Comparison of ENCODE assay signal across 17 cellular contexts in the genomic region with DNA sequence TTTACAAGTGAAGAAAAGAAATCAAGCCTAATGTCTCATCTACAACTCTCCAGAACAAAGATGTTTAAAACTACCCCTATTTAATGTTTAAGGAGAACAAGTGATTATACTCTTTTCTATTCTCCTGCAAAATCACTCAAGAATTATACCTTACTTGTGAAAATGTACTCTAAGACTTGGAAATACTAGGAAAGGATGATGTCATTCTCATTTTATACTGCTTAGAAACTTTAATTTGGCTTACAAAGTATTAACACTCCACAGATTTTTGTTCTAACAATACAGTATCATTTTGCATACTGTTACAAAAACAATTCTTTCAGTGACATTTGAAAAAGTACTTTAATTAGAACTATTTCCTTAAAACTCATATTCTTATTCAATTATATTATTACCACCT.
DNase-seq lines count a peak whose midpoint lies in the region; ATAC-seq and TF ChIP-seq lines count a peak whose summit lies in the region.
"Had no signal": no experiment of that assay in that cellular context is flagged by ENCODE, and none has a peak within 500 bp of the region (broad histone marks: within the 10 kb centered on the region; RNA-seq: fewer than 3 reads in every experiment).

No MANE protein-coding gene starts in this region.

- H3K9me3 ChIP-seq in HEK293 (ENCODE audit: control insufficient read depth, insufficient read depth, low read depth, low read length): no peaks in the 10 kb centered on the region
- no peaks in the 10 kb centered on the region for H3K9me3 ChIP-seq in T-helper 17 cell (ENCODE audit: control insufficient read depth, low read length, poor library complexity, severe bottlenecking)
- H3K9me3 ChIP-seq in ectodermal cell (ENCODE audit: control insufficient read depth, low read length): no peaks in the 10 kb centered on the region

- H3K4me3 ChIP-seq in HEK293 (ENCODE audit: low read depth, low read length): no peak overlapping the region
- no peak overlapping the region for H3K4me3 ChIP-seq in ectodermal cell (ENCODE audit: insufficient read depth, low read depth, low read length)
- H3K4me3 ChIP-seq: GM23248 had no signal

- H3K36me3 ChIP-seq in HEK293 (ENCODE audit: control insufficient read depth in 2 of 2, insufficient read depth in 1 of 2, low read length in 2 of 2) (peaks cover 19 to 84% of the 10 kb centered on the region in 2 experiments; a peak in 2 of 3 replicates), ectodermal cell (ENCODE audit: control insufficient read depth, insufficient read depth, low read length) (peaks cover 55% of the 10 kb centered on the region)

- DNase-seq in T-helper 17 cell (no peak), type B pancreatic cell (ENCODE audit: extremely low spot score, unreplicated experiment) (no peak), NCI-H510A treated with DMSO at 0.1 percent for 48 hours (lab: John Stamatoyannopoulos, UW) (no peak), NOMO-1 treated with DMSO at 0.1 percent for 48 hours (lab: John Stamatoyannopoulos, UW; ENCODE audit: unreplicated experiment) (no peak)
- DNase-seq: C1 segment of cervical spinal cord; Calu3; CD4-positive, alpha-beta memory T cell; COR-L47; DMS53; DMS79 treated with DMSO at 0.1 percent for 48 hours; GM23248; H9; HFFc6 had no signal

- H3K27ac ChIP-seq in HEK293 (ENCODE audit: extremely low read depth, low read depth, low read length): no peak overlapping the region
- peak overlapping the region; percentile 47 for H3K27ac ChIP-seq in ectodermal cell (ENCODE audit: insufficient read depth, low read depth, low read length, poor library complexity, severe bottlenecking)
- H3K27ac ChIP-seq: GM23248 had no signal

- no peak overlapping the region for H3K4me3 Mint-ChIP-seq in T-helper 17 cell
- H3K4me3 Mint-ChIP-seq in type B pancreatic cell: no peak overlapping the region
- H3K4me3 Mint-ChIP-seq: CD4-positive, alpha-beta memory T cell; H9; HFFc6 had no signal

- H3K4me1 Mint-ChIP-seq in T-helper 17 cell: no peaks in the 10 kb centered on the region
- H3K4me1 Mint-ChIP-seq in type B pancreatic cell (ENCODE audit: unreplicated experiment): no peaks in the 10 kb centered on the region
- H3K4me1 Mint-ChIP-seq: CD4-positive, alpha-beta memory T cell; H9 had no signal

- no peaks in the 10 kb centered on the region for H3K27me3 ChIP-seq in ectodermal cell (ENCODE audit: control insufficient read depth, insufficient read depth, low read length, poor library complexity, severe bottlenecking)

- TF ChIP-seq CTCF in HEK293 (tag by site-specific recombination; IDR thresholded peaks at IDR 0.05) (no peak), type B pancreatic cell (conservative IDR thresholded peaks at IDR 0.05) (no peak)

- H3K27ac Mint-ChIP-seq in T-helper 17 cell (peak overlapping the region; percentile 37), type B pancreatic cell (peak overlapping the region; percentile 0)
- H3K27ac Mint-ChIP-seq: HFFc6 had no signal

- H3K4me1 ChIP-seq in HEK293 (ENCODE audit: control insufficient read depth, insufficient read depth, low read length) (no peaks in the 10 kb centered on the region), ectodermal cell (ENCODE audit: control insufficient read depth, insufficient read depth, low read length) (no peaks in the 10 kb centered on the region)

- ATAC-seq in T-helper 17 cell: no peak
- ATAC-seq in HG03457 (IDR thresholded peaks at IDR 0.05; ENCODE audit: unreplicated experiment): no peak
- ATAC-seq: HCT116 had no signal

- POLR2A ChIA-PET in HEK293 (lab: Yijun Ruan, JAX): no interaction called here

- H3K27me3 Mint-ChIP-seq in T-helper 17 cell (no peaks in the 10 kb centered on the region), type B pancreatic cell (no peaks in the 10 kb centered on the region)
- H3K27me3 Mint-ChIP-seq: CD4-positive, alpha-beta memory T cell had no signal

- peaks cover 2% of the 10 kb centered on the region for H3K36me3 Mint-ChIP-seq in T-helper 17 cell (ENCODE audit: low read depth)
- H3K36me3 Mint-ChIP-seq in type B pancreatic cell: peaks cover 22% of the 10 kb centered on the region

- CTCF ChIA-PET in HEK293 (lab: Yijun Ruan, JAX): no interaction called here

- H3K9me3 Mint-ChIP-seq in type B pancreatic cell: no peaks in the 10 kb centered on the region
- H3K9me3 Mint-ChIP-seq: CD4-positive, alpha-beta memory T cell; H9; HFFc6 had no signal

TF ChIP-seq in HEK293, 187 proteins besides CTCF, POLR2A, EP300 and RAD21:
- TF ChIP-seq, protein P1, sequence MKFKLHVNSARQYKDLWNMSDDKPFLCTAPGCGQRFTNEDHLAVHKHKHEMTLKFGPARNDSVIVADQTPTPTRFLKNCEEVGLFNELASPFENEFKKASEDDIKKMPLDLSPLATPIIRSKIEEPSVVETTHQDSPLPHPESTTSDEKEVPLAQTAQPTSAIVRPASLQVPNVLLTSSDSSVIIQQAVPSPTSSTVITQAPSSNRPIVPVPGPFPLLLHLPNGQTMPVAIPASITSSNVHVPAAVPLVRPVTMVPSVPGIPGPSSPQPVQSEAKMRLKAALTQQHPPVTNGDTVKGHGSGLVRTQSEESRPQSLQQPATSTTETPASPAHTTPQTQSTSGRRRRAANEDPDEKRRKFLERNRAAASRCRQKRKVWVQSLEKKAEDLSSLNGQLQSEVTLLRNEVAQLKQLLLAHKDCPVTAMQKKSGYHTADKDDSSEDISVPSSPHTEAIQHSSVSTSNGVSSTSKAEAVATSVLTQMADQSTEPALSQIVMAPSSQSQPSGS (tag by site-specific recombination; IDR thresholded peaks at IDR 0.05; ENCODE audit: low read depth): 0 out of 2 replicates have a peak, but pooled peaks have one; percentile 52
- TF ChIP-seq ZNF138 (tag by site-specific recombination; IDR thresholded peaks at IDR 0.05; ENCODE audit: borderline replicate concordance): no peak
- no peak for TF ChIP-seq KLF8 (tag by site-specific recombination; IDR thresholded peaks at IDR 0.05)
- no peak for TF ChIP-seq ZNF16 (tag by site-specific recombination; IDR thresholded peaks at IDR 0.05; ENCODE audit: low read depth)
